In the genomic region with DNA sequence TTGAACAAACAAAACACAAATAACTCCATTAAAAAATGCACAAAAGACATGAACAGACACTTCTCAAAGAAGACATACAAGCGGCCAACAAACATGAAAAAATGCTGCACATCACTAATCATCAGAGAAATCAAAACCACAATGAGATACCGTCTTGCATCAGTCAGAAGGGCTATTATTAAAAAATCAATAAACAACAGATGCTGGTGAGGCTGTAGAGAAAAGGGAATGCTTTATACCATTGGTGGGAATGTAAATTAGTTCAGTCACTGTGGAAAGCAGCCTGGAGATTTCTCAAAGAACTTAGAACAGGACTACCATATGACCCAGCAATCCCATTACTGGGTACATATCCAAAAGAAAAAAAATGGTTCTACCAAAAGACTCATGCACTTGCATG, we compare ENCODE assay signal across 1 cellular context.
TF ChIP-seq lines count a peak whose summit lies in the region.

No MANE protein-coding gene starts in this region.

TF ChIP-seq in GM12878, 131 proteins besides CTCF, POLR2A, EP300 and RAD21:
- TF ChIP-seq ZBED1 (IDR thresholded peaks at IDR 0.05; ENCODE audit: borderline replicate concordance) (no peak), HDGF (IDR thresholded peaks at IDR 0.05) (no peak), MXI1 (IDR thresholded peaks at IDR 0.05; ENCODE audit: low read depth, low read length) (no peak)
